Comparison of ENCODE assay signal across 11 cellular contexts in the genomic region with DNA sequence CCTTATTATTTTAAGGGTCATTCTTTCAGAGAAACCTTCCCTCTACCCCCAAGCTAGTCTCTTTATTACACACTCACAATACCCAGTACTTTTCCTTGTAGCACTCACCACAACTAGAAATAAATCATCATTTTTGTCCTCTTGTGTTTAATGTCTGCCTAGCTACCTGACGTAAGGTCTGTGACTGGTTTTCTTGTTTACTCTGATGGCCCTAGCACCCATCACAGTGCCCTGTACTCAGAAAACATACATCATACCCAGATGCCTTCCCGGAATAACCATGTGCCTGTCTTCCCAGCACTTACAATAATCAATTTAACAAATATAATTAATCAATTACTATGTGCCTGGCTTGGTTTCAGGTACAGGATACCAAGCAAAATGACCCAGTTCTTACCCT. TPM values are rescaled to one million over a fixed set of nuclear protein-coding genes. Genes with fewer than 3 reads are reported as not detected.
DNase-seq lines count a peak whose midpoint lies in the region; ATAC-seq, FAIRE-seq and TF ChIP-seq lines count a peak whose summit lies in the region.
"Had no signal": no experiment of that assay in that cellular context is flagged by ENCODE, and none has a peak within 500 bp of the region (broad histone marks: within the 10 kb centered on the region; RNA-seq: fewer than 3 reads in every experiment).

No MANE protein-coding gene starts in this region.

- FAIRE-seq in GM12891 (lab: Jason Lieb, UNC): no peak
- FAIRE-seq: TTC549 had no signal

- peak; percentile 80 for ATAC-seq in stimulated activated effector memory CD8-positive, alpha-beta T cell treated with anti-CD3 and anti-CD28 coated beads, Interleukin-12 subunit alpha, Interleukin-12 subunit beta, amount 100 ng/mL, for 72 hours
- no peak for ATAC-seq in HG03280 (IDR thresholded peaks at IDR 0.05; ENCODE audit: unreplicated experiment)
- ATAC-seq: left lobe of liver had no signal

- no peak for TF ChIP-seq CTCF in fibroblast of mammary gland (conservative IDR thresholded peaks at IDR 0.05; ENCODE audit: control insufficient read depth, insufficient read depth, low read depth, low read length)

- peaks cover 8% of the 10 kb centered on the region for H3K9me3 Mint-ChIP-seq in activated CD4-positive, alpha-beta T cell treated with anti-CD3 and anti-CD28 coated beads, Interleukin-2, amount 10 ng/mL, durations not matched to agents 24 days and 14 days
- peaks cover 2% of the 10 kb centered on the region for H3K9me3 Mint-ChIP-seq in activated CD4-positive, alpha-beta memory T cell treated with anti-CD3 and anti-CD28 coated beads, Interleukin-2, amount 10 ng/mL, durations not matched to agents 7 days and 5 days
- no peaks in the 10 kb centered on the region for H3K9me3 Mint-ChIP-seq in stimulated activated effector memory CD8-positive, alpha-beta T cell treated with anti-CD3 and anti-CD28 coated beads, Interleukin-12 subunit alpha, Interleukin-12 subunit beta, amount 100 ng/mL, for 72 hours

- H3K36me3 Mint-ChIP-seq in activated CD4-positive, alpha-beta T cell treated with anti-CD3 and anti-CD28 coated beads, Interleukin-2, amount 10 ng/mL, durations not matched to agents 24 days and 14 days (ENCODE audit: low read depth): peaks cover 11% of the 10 kb centered on the region
- no peaks in the 10 kb centered on the region for H3K36me3 Mint-ChIP-seq in activated CD4-positive, alpha-beta memory T cell treated with anti-CD3 and anti-CD28 coated beads, Interleukin-2, amount 10 ng/mL, durations not matched to agents 7 days and 5 days (ENCODE audit: low read depth)
- H3K36me3 Mint-ChIP-seq in stimulated activated effector memory CD8-positive, alpha-beta T cell treated with anti-CD3 and anti-CD28 coated beads, Interleukin-12 subunit alpha, Interleukin-12 subunit beta, amount 100 ng/mL, for 72 hours: peaks cover 27% of the 10 kb centered on the region

- CTCF ChIA-PET in activated CD4-positive, alpha-beta memory T cell treated with anti-CD3 and anti-CD28 coated beads, Interleukin-2, amount 10 ng/mL, durations not matched to agents 7 days and 5 days (lab: Charles Lee): interaction anchor here (0.7 to 1.1 kb wide), 2 partner anchors 27 to 1116 kb away, joined by 3 read pairs; no protein-coding TSS in a partner anchor

- H3K27ac Mint-ChIP-seq in activated CD4-positive, alpha-beta T cell treated with anti-CD3 and anti-CD28 coated beads, Interleukin-2, amount 10 ng/mL, durations not matched to agents 24 days and 14 days: peak overlapping the region; percentile 97
- peak overlapping the region; percentile 65 for H3K27ac Mint-ChIP-seq in activated CD4-positive, alpha-beta memory T cell treated with anti-CD3 and anti-CD28 coated beads, Interleukin-2, amount 10 ng/mL, durations not matched to agents 7 days and 5 days
- peak overlapping the region; percentile 95 for H3K27ac Mint-ChIP-seq in stimulated activated effector memory CD8-positive, alpha-beta T cell treated with anti-CD3 and anti-CD28 coated beads, Interleukin-12 subunit alpha, Interleukin-12 subunit beta, amount 100 ng/mL, for 72 hours

- intact Hi-C loops in activated CD4-positive, alpha-beta T cell treated with anti-CD3 and anti-CD28 coated beads, Interleukin-2, amount 10 ng/mL, durations not matched to agents 24 days and 14 days (cut with micrococcal nuclease): no loop called here

- no peak for TF ChIP-seq POLR2A in GM12891 (IDR thresholded peaks at IDR 0.05; ENCODE audit: low read depth, low read length)

- peaks cover 2% of the 10 kb centered on the region for H3K27me3 Mint-ChIP-seq in activated CD4-positive, alpha-beta T cell treated with anti-CD3 and anti-CD28 coated beads, Interleukin-2, amount 10 ng/mL, durations not matched to agents 24 days and 14 days
- peaks cover 3% of the 10 kb centered on the region for H3K27me3 Mint-ChIP-seq in activated CD4-positive, alpha-beta memory T cell treated with anti-CD3 and anti-CD28 coated beads, Interleukin-2, amount 10 ng/mL, durations not matched to agents 7 days and 5 days

- H3K4me1 Mint-ChIP-seq in activated CD4-positive, alpha-beta T cell treated with anti-CD3 and anti-CD28 coated beads, Interleukin-2, amount 10 ng/mL, durations not matched to agents 24 days and 14 days: peaks cover 73% of the 10 kb centered on the region
- peaks cover 51% of the 10 kb centered on the region for H3K4me1 Mint-ChIP-seq in activated CD4-positive, alpha-beta memory T cell treated with anti-CD3 and anti-CD28 coated beads, Interleukin-2, amount 10 ng/mL, durations not matched to agents 7 days and 5 days
- H3K4me1 Mint-ChIP-seq in stimulated activated effector memory CD8-positive, alpha-beta T cell treated with anti-CD3 and anti-CD28 coated beads, Interleukin-12 subunit alpha, Interleukin-12 subunit beta, amount 100 ng/mL, for 72 hours: peaks cover 66% of the 10 kb centered on the region

- H3K4me3 Mint-ChIP-seq in activated CD4-positive, alpha-beta T cell treated with anti-CD3 and anti-CD28 coated beads, Interleukin-2, amount 10 ng/mL, durations not matched to agents 24 days and 14 days: peak overlapping the region; percentile 76
- H3K4me3 Mint-ChIP-seq in activated CD4-positive, alpha-beta memory T cell treated with anti-CD3 and anti-CD28 coated beads, Interleukin-2, amount 10 ng/mL, durations not matched to agents 7 days and 5 days: no peak overlapping the region
- H3K4me3 Mint-ChIP-seq in stimulated activated effector memory CD8-positive, alpha-beta T cell treated with anti-CD3 and anti-CD28 coated beads, Interleukin-12 subunit alpha, Interleukin-12 subunit beta, amount 100 ng/mL, for 72 hours: peak overlapping the region; percentile 66

- POLR2A ChIA-PET in activated CD4-positive, alpha-beta memory T cell treated with anti-CD3 and anti-CD28 coated beads, Interleukin-2, amount 10 ng/mL, durations not matched to agents 7 days and 5 days (lab: Charles Lee): interaction anchor here (1.3 to 2.3 kb wide), 7 partner anchors 11 to 88 kb away, joined by 3 to 13 read pairs (median 5); a partner anchor contains a TSS

- DNase-seq in activated CD4-positive, alpha-beta T cell treated with anti-CD3 and anti-CD28 coated beads, Interleukin-2, amount 10 ng/mL, durations not matched to agents 24 days and 14 days: no peak
- DNase-seq in activated CD4-positive, alpha-beta T cell treated with anti-CD3 and anti-CD28 coated beads for 1 hour: no peak
- no peak for DNase-seq in activated CD4-positive, alpha-beta memory T cell treated with anti-CD3 and anti-CD28 coated beads, Interleukin-2, amount 10 ng/mL, durations not matched to agents 7 days and 5 days
- peak; percentile 67 for DNase-seq in fibroblast of mammary gland (ENCODE audit: low read depth)
- peak in 1 of 2 donors; percentile 60 for DNase-seq in stimulated activated effector memory CD8-positive, alpha-beta T cell treated with anti-CD3 and anti-CD28 coated beads, Interleukin-12 subunit alpha, Interleukin-12 subunit beta, amount 100 ng/mL, for 72 hours (ENCODE audit: low spot score in 2 of 2)
- DNase-seq in amygdala (lab: John Stamatoyannopoulos, UW): no peak
- DNase-seq in GM12891 (ENCODE audit: insufficient read length, low spot score): no peak
- DNase-seq: NCI-H2081 treated with DMSO at 0.1 percent for 48 hours had no signal

- H3K4me3 ChIP-seq in fibroblast of mammary gland (ENCODE audit: control insufficient read depth, low read depth, low read length): no peak overlapping the region

TF ChIP-seq in GM12891, 5 proteins besides CTCF, POLR2A, EP300 and RAD21:
- TF ChIP-seq POU2F2 (IDR thresholded peaks at IDR 0.05; ENCODE audit: low read depth, low read length): no peak
- TF ChIP-seq POLR2AphosphoS5 (IDR thresholded peaks at IDR 0.05; ENCODE audit: low read depth, low read length): no peak
- TF ChIP-seq SPI1 (IDR thresholded peaks at IDR 0.05; ENCODE audit: low read depth, low read length): no peak
- TF ChIP-seq TAF1 (IDR thresholded peaks at IDR 0.05; ENCODE audit: low read depth, low read length): no peak
- no peak for TF ChIP-seq PAX5 (IDR thresholded peaks at IDR 0.05; ENCODE audit: insufficient read depth, low read length, severe bottlenecking)
TF ChIP-seq in GM12891: peak in this region for 0.

RNA-seq across cellular contexts. Expression of a gene that starts 25.8 kb away (rescaled TPM):
- total RNA-seq in activated CD4-positive, alpha-beta T cell treated with anti-CD3 and anti-CD28 coated beads, Interleukin-2, amount 10 ng/mL, durations not matched to agents 24 days and 14 days: 512 and 516 TPM in 2 replicates
- total RNA-seq in activated CD4-positive, alpha-beta memory T cell treated with anti-CD3 and anti-CD28 coated beads, Interleukin-2, amount 10 ng/mL, durations not matched to agents 7 days and 5 days: 10 to 100 TPM; 11.2 to 13.1 TPM
- polyA plus RNA-seq in GM12891 (2012; ENCODE audit: low read depth, missing spikeins): 40.8 TPM

RNA-seq across cellular contexts. Expression of a gene that starts 27.7 kb away (rescaled TPM):
- 239 and 260 TPM in 2 replicates for total RNA-seq in activated CD4-positive, alpha-beta T cell treated with anti-CD3 and anti-CD28 coated beads, Interleukin-2, amount 10 ng/mL, durations not matched to agents 24 days and 14 days
- total RNA-seq in activated CD4-positive, alpha-beta memory T cell treated with anti-CD3 and anti-CD28 coated beads, Interleukin-2, amount 10 ng/mL, durations not matched to agents 7 days and 5 days: 100 to 1,000 TPM; 125 to 131 TPM
- polyA plus RNA-seq in GM12891 (2012; ENCODE audit: low read depth, missing spikeins): 85.4 TPM

RNA-seq across cellular contexts. Expression of a gene that starts 50.0 kb away (rescaled TPM):
- total RNA-seq in activated CD4-positive, alpha-beta T cell treated with anti-CD3 and anti-CD28 coated beads, Interleukin-2, amount 10 ng/mL, durations not matched to agents 24 days and 14 days: 1,084 and 1,089 TPM in 2 replicates
- 1,000 to 10,000 TPM; 1,162 to 1,172 TPM for total RNA-seq in activated CD4-positive, alpha-beta memory T cell treated with anti-CD3 and anti-CD28 coated beads, Interleukin-2, amount 10 ng/mL, durations not matched to agents 7 days and 5 days
- 1,137 TPM for polyA plus RNA-seq in GM12891 (2012; ENCODE audit: low read depth, missing spikeins)

RNA-seq across cellular contexts. Expression of a gene that starts 53.1 kb away (rescaled TPM):
- total RNA-seq in activated CD4-positive, alpha-beta T cell treated with anti-CD3 and anti-CD28 coated beads, Interleukin-2, amount 10 ng/mL, durations not matched to agents 24 days and 14 days: 93.9 and 97.2 TPM in 2 replicates
- total RNA-seq in activated CD4-positive, alpha-beta memory T cell treated with anti-CD3 and anti-CD28 coated beads, Interleukin-2, amount 10 ng/mL, durations not matched to agents 7 days and 5 days: 10 to 100 TPM; 49.7 to 54.6 TPM
- 31.0 TPM for polyA plus RNA-seq in GM12891 (2012; ENCODE audit: low read depth, missing spikeins)

Comparison
In these comparisons a context has a peak if more than half of its experiments do, and no peak if none do; other contexts are left out.
1. RNA of a gene that starts 25.8 kb away (total RNA-seq): 512 to 516 TPM in activated CD4-positive, alpha-beta T cell treated with anti-CD3 and anti-CD28 coated beads, Interleukin-2, amount 10 ng/mL, durations not matched to agents 24 days and 14 days; 11.2 to 13.1 TPM in activated CD4-positive, alpha-beta memory T cell treated with anti-CD3 and anti-CD28 coated beads, Interleukin-2, amount 10 ng/mL, durations not matched to agents 7 days and 5 days; every median in the first group is over 10 times any median in the second.
2. Peak in every context shown above with its lines, with median percentiles within 50 percentile points of each other: H3K27ac Mint-ChIP-seq.